In genomic region chr12:127077262-127078045, GRCh38 we compare ENCODE assay signal across 23 cellular contexts.
"Had no signal": no experiment of that assay in that cellular context is flagged by ENCODE, and none has a peak within 500 bp of the region (broad histone marks: within the 10 kb centered on the region; RNA-seq: fewer than 3 reads in every experiment).

No MANE protein-coding gene starts in this region.

- ATAC-seq: activated CD4-positive, CD25-positive, alpha-beta regulatory T cell treated with anti-CD3 and anti-CD28 coated beads, Interleukin-2, amount 50 U/mL, for 24 hours; activated naive CD8-positive, alpha-beta T cell treated with anti-CD3 and anti-CD28 coated beads, Interleukin-2, amount 50 U/mL, for 24 hours; activated T-cell treated with anti-CD3 and anti-CD28 coated beads, Interleukin-2, amount 50 U/mL, for 4 hours; activated T-helper 17 cell treated with anti-CD3 and anti-CD28 coated beads, Interleukin-2, amount 50 U/mL, for 72 hours; foreskin keratinocyte; heart left ventricle; lower lobe of right lung; mucosa of descending colon; right lobe of liver; stimulated activated effector memory CD8-positive, alpha-beta T cell treated with anti-CD3 and anti-CD28 coated beads, Interleukin-12 subunit alpha, Interleukin-12 subunit beta, amount 100 ng/mL, for 72 hours had no signal

- H3K4me1 ChIP-seq: lower lobe of right lung had no signal

- H3K27me3 ChIP-seq: esophagus muscularis mucosa, foreskin keratinocyte, neutrophil, right lobe of liver had no signal

- H3K4me3 ChIP-seq: esophagus muscularis mucosa, heart left ventricle, lower lobe of right lung, mucosa of descending colon, right lobe of liver, skin epidermis, thoracic aorta had no signal

- H3K9me3 ChIP-seq: esophagus muscularis mucosa, heart left ventricle, lower lobe of right lung, mucosa of descending colon, neutrophil, right lobe of liver, thoracic aorta had no signal

- DNase-seq: activated CD4-positive, alpha-beta T cell treated with anti-CD3 and anti-CD28 coated beads for 48 hours; activated CD4-positive, alpha-beta T cell treated with anti-CD3 and anti-CD28 coated beads, Interleukin-2, amount 50 U/mL, for 48 hours; activated naive CD8-positive, alpha-beta T cell treated with anti-CD3 and anti-CD28 coated beads, Interleukin-2, amount 50 U/mL, for 24 hours; activated T-cell treated with anti-CD3 and anti-CD28 coated beads, Interleukin-2, amount 50 U/mL, for 4 hours; amygdala; foreskin keratinocyte; heart left ventricle; hypothalamus; kidney glomerular epithelial cell; lower lobe of right lung; mucosa of descending colon; right lobe of liver; stimulated activated CD4-positive, alpha-beta T cell treated with anti-CD3 and anti-CD28 coated beads, Interleukin-12 subunit alpha, Interleukin-12 subunit beta, amount 100 ng/mL, for 4 hours; stimulated activated CD4-positive, alpha-beta T cell treated with anti-CD3 and anti-CD28 coated beads, Interleukin-4, amount 100 ng/mL, for 1 hour; WERI-Rb-1 had no signal

- FAIRE-seq: bronchial epithelial cell had no signal

- H3K27ac ChIP-seq: esophagus muscularis mucosa, foreskin keratinocyte, heart left ventricle, lower lobe of right lung, neutrophil, right lobe of liver, skin epidermis, thoracic aorta, WERI-Rb-1 had no signal

- H3K36me3 ChIP-seq: esophagus muscularis mucosa, heart left ventricle, lower lobe of right lung, neutrophil, right lobe of liver, thoracic aorta, WERI-Rb-1 had no signal
